ENCODE assay signal across 8 cellular contexts in genomic region chr19:40610396-40611064, GRCh38. TPM values are rescaled to one million over a fixed set of nuclear protein-coding genes. Genes with fewer than 3 reads are reported as not detected.
DNase-seq lines count a peak whose midpoint lies in the region; ATAC-seq and TF ChIP-seq lines count a peak whose summit lies in the region.

No MANE protein-coding gene starts in this region.

- H3K27me3 Mint-ChIP-seq in natural killer cell (ENCODE audit: low read depth in 2 of 2), result no peaks in the 10 kb centered on the region

- ATAC-seq in natural killer cell (peak; percentile 22 to 48 (median 29)), GM21619 (IDR thresholded peaks at IDR 0.05; ENCODE audit: unreplicated experiment) (no peak), GM21447 (IDR thresholded peaks at IDR 0.05; ENCODE audit: unreplicated experiment) (no peak)

- H3K4me1 ChIP-seq in KMS-11 (ENCODE audit: low read depth, poor library complexity, severe bottlenecking), result peaks cover 34% of the 10 kb centered on the region

- H3K4me3 Mint-ChIP-seq in natural killer cell, result peak overlapping the region; percentile 88

- H3K4me2 ChIP-seq in KMS-11, result peak overlapping the region; percentile 93

- H3K27me3 ChIP-seq in KMS-11 (ENCODE audit: insufficient read depth, low read depth), result no peaks in the 10 kb centered on the region

- no peaks in the 10 kb centered on the region for H3K36me3 ChIP-seq in KMS-11 (ENCODE audit: insufficient read depth)

- H3K36me3 Mint-ChIP-seq in natural killer cell, result no peaks in the 10 kb centered on the region

- H3K27ac Mint-ChIP-seq in natural killer cell, result peak overlapping the region; percentile 57 to 93

- H3K27ac ChIP-seq in 22Rv1 (peak overlapping the region; percentile 97), KMS-11 (peak overlapping the region; percentile 18; the same call in 1 of the 2 replicates)

- peak; percentile 62 to 71 for DNase-seq in activated CD4-positive, alpha-beta T cell treated with anti-CD3 and anti-CD28 coated beads, Interleukin-2, amount 50 U/mL, for 48 hours
- DNase-seq in epithelial cell of esophagus (ENCODE audit: low read depth) (peak; percentile 41), natural killer cell (no peak), NCI-H2081 treated with DMSO at 0.1 percent for 48 hours (lab: John Stamatoyannopoulos, UW) (no peak)

- TF ChIP-seq CTCF in 22Rv1 (IDR thresholded peaks at IDR 0.05), result no peak
- TF ChIP-seq CTCF in KMS-11 (conservative IDR thresholded peaks at IDR 0.05; ENCODE audit: low read depth, low read length), result no peak
- TF ChIP-seq CTCF in epithelial cell of esophagus (IDR thresholded peaks at IDR 0.05; ENCODE audit: insufficient read depth, low read depth, low read length, missing control alignments), result no peak
- no peak for TF ChIP-seq CTCF in natural killer cell (IDR thresholded peaks at IDR 0.05)

- no peaks in the 10 kb centered on the region for H4K20me1 ChIP-seq in KMS-11 (ENCODE audit: insufficient read depth)

- H2AFZ ChIP-seq in KMS-11 (ENCODE audit: low read depth), result peak overlapping the region; percentile 77

- H3K9ac ChIP-seq in KMS-11, result peak overlapping the region; percentile 23; the same call in 1 of the 2 replicates

- H3K4me3 ChIP-seq in KMS-11 (IDR thresholded peaks at IDR 0.05; ENCODE audit: insufficient read depth, low read depth, low read length), result peak overlapping the region; percentile 46
- peak overlapping the region; percentile 11 for H3K4me3 ChIP-seq in epithelial cell of esophagus (ENCODE audit: low read length)

- H3K9me3 Mint-ChIP-seq in natural killer cell, result no peaks in the 10 kb centered on the region

- intact Hi-C loops in natural killer cell (cut with micrococcal nuclease), result no loop called here

- H3K4me1 Mint-ChIP-seq in natural killer cell, result peaks cover 52 to 76% of the 10 kb centered on the region in 2 donors

- H3K79me2 ChIP-seq in KMS-11 (ENCODE audit: insufficient read depth, low read depth), result no peaks in the 10 kb centered on the region

RNA-seq across cellular contexts. Expression of gene LTBP4, which starts 9.4 kb away (rescaled TPM):
- total RNA-seq in natural killer cell, result 100 to 1,000 TPM; 153 to 182 (median 157) TPM

RNA-seq across cellular contexts. Expression of gene SHKBP1, which starts 33.9 kb away (rescaled TPM):
- total RNA-seq in natural killer cell, result 100 to 1,000 TPM; 209 to 224 (median 209) TPM

Comparison
In these comparisons a context has a peak if more than half of its experiments do, and no peak if none do; other contexts are left out.
1. DNase-seq: peak in activated CD4-positive, alpha-beta T cell treated with anti-CD3 and anti-CD28 coated beads, Interleukin-2, amount 50 U/mL, for 48 hours (2 of 2) and epithelial cell of esophagus (single experiment); none in natural killer cell (single experiment) and NCI-H2081 treated with DMSO at 0.1 percent for 48 hours (single experiment).
2. ATAC-seq: peak in natural killer cell (3 of 3); none in GM21619 (single experiment) and GM21447 (single experiment).